In the genomic region with DNA sequence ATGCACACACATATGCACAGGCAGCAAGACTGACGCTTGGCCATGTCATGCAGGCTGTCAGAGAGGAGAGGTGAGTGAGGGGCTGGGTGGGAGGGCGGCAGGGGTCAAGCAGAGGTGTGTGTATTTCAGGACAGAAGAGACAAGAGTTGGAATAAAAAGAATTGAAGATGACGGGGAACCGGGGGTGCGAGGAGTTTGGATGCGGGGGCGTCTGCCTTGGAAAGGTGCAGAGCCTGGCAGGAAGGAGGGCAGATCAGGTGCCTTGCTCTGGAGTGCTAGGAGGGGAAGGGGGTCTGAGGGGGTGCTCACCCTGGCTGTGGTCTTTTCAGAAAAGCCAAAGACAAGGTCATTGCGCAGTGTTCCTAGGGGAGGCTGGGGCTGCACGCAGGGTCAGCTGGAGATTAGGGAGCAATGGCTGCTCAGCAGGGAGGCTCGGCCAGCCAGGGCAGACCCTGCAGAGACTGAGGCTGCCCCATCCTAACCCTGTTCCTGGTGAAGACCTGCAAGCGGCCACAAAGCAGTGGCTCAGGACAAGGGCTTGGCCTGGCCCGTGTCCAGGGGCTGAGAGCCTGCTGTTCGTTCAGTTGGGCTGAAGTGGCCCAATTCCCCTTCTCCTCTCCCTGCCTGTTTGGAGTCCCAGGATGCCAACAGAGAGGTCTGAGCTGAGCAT, we compare ENCODE assay signal across 1 cellular context.
TF ChIP-seq lines count a peak whose summit lies in the region.

No MANE protein-coding gene starts in this region.

TF ChIP-seq in GM23338, 12 proteins besides CTCF, POLR2A, EP300 and RAD21:
- TF ChIP-seq ETS1 (IDR thresholded peaks at IDR 0.05) (no peak), EZH2 (IDR thresholded peaks at IDR 0.05; ENCODE audit: low read depth, unreplicated experiment) (no peak), ZNF331 (CRISPR knock-in tag; IDR thresholded peaks at IDR 0.05; ENCODE audit: low read depth) (no peak)
